ENCODE assay signal across 30 cellular contexts in genomic region chr5:151537044-151537443, GRCh38. TPM values are rescaled to one million over a fixed set of nuclear protein-coding genes. Genes with fewer than 3 reads are reported as not detected.
"Had no signal": no experiment of that assay in that cellular context is flagged by ENCODE, and none has a peak within 500 bp of the region (broad histone marks: within the 10 kb centered on the region; RNA-seq: fewer than 3 reads in every experiment).

No MANE protein-coding gene starts in this region.

- DNase-seq: colonic mucosa; cortex of kidney; dermis blood vessel endothelial cell; dorsolateral prefrontal cortex; effector CD4-positive, alpha-beta T cell; effector CD8-positive, alpha-beta T cell; effector memory CD4-positive, alpha-beta T cell; effector memory CD8-positive, alpha-beta T cell; endodermal cell; erythroblast; esophagus squamous epithelium; foreskin fibroblast; foreskin keratinocyte; foreskin melanocyte; gastrocnemius medialis; glutamatergic neuron; head of caudate nucleus; heart left ventricle; heart right ventricle had no signal

- H3K4me1 Mint-ChIP-seq: endodermal cell had no signal

- H3K4me3 ChIP-seq: colonic mucosa, coronary artery, dorsolateral prefrontal cortex, esophagus muscularis mucosa, esophagus squamous epithelium, gastrocnemius medialis, gastroesophageal sphincter, heart left ventricle, heart right ventricle, hepatocyte had no signal

- H2AFZ ChIP-seq: hepatocyte had no signal

- H3K36me3 ChIP-seq: colonic mucosa, esophagus muscularis mucosa, gastrocnemius medialis, gastroesophageal sphincter, heart left ventricle, heart right ventricle had no signal

- ATAC-seq: effector memory CD8-positive, alpha-beta T cell; esophagus mucosa; foreskin keratinocyte; gastrocnemius medialis; gastroesophageal sphincter; heart left ventricle; heart right ventricle had no signal

- H3K4me2 ChIP-seq: hepatocyte had no signal

- H3K9me3 ChIP-seq: colonic mucosa, esophagus muscularis mucosa, esophagus squamous epithelium, gastrocnemius medialis, gastroesophageal sphincter, heart left ventricle, heart right ventricle had no signal

- FAIRE-seq: endometrium, endothelial cell of umbilical vein, frontal cortex had no signal

- H3K27ac ChIP-seq: colonic mucosa, coronary artery, epithelial cell of prostate, esophagus muscularis mucosa, esophagus squamous epithelium, foreskin keratinocyte, gastrocnemius medialis, gastroesophageal sphincter, heart left ventricle, heart right ventricle, hepatocyte had no signal

- H3K4me3 Mint-ChIP-seq: dendritic cell treated with granulocyte-macrophage colony-stimulating factor and Interleukin-4, amounts not matched to agents 40 ng/mL and 50 ng/mL, for 4 days; effector memory CD8-positive, alpha-beta T cell; endodermal cell had no signal

- H3K79me2 ChIP-seq: hepatocyte had no signal

- H3K4me1 ChIP-seq: colonic mucosa, esophagus muscularis mucosa, esophagus squamous epithelium, foreskin keratinocyte, gastrocnemius medialis, gastroesophageal sphincter, heart left ventricle, heart right ventricle had no signal

- H3K27ac Mint-ChIP-seq: dendritic cell treated with granulocyte-macrophage colony-stimulating factor and Interleukin-4, amounts not matched to agents 40 ng/mL and 50 ng/mL, for 4 days; effector memory CD8-positive, alpha-beta T cell; endodermal cell had no signal

- H3K27me3 ChIP-seq: colonic mucosa, dorsolateral prefrontal cortex, esophagus muscularis mucosa, esophagus squamous epithelium, foreskin keratinocyte, gastrocnemius medialis, gastroesophageal sphincter, heart right ventricle, hepatocyte had no signal

- H3K9me3 Mint-ChIP-seq: dendritic cell treated with granulocyte-macrophage colony-stimulating factor and Interleukin-4, amounts not matched to agents 40 ng/mL and 50 ng/mL, for 4 days; effector memory CD8-positive, alpha-beta T cell; endodermal cell had no signal

RNA-seq across cellular contexts. Expression of gene FAT2, which starts 54.1 kb away (rescaled TPM):
- total RNA-seq: colonic mucosa, dermis microvascular lymphatic vessel endothelial cell, endothelial cell of umbilical vein, esophagus muscularis mucosa, gastrocnemius medialis had no signal
